Comparison of ENCODE assay signal across 11 cellular contexts in the genomic region with DNA sequence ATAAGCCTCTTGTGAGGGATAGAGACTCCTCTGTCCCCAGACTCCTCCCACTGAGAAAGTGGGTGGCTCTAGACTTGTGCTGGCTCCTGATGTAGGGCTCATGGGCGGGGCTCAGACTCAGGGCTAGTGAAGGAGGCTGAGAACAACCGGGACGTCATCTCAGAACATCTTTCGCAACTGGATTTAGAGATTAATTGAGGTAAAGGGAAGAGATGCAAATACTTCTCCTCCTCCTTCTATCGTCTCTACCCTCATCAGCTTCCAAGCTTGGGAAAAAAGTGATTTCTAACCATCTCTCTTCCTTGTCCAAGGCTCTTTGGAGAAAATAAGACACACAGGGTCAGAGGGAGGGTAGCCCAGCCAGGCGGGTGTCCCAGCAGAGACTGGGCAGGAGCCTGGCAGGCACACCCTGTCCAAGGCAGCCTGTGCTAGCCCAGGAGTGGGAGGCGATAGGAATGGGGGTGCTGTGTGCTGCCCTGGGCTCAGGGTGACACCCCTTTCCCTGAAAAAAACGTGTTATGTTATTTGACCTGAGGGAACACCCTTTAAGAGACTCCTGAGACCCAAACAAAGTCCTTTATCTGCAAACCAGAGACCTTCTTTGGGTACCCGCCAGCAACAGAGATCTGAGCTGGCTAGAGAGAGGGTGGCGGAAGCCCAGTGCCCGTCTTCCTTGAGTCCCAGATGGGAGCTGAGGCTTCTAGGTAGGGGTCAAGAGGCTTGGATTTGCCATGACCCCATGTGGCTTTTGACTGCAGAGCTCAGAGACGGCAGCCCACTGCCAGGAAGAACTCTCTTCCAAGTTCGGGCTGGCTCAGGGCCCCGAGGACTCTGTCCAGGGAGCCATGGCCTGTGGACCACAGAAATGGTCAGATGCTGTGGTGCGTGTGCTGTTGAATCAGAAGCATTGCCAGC.
DNase-seq lines count a peak whose midpoint lies in the region; ATAC-seq lines count a peak whose summit lies in the region.
"Had no signal": no experiment of that assay in that cellular context is flagged by ENCODE, and none has a peak within 500 bp of the region (broad histone marks: within the 10 kb centered on the region; RNA-seq: fewer than 3 reads in every experiment).

No MANE protein-coding gene starts in this region.

- H3K27me3 Mint-ChIP-seq in activated T-cell treated with anti-CD3 and anti-CD28 coated beads, Interleukin-2, amount 50 U/mL, for 72 hours (ENCODE audit: low read depth) = no peaks in the 10 kb centered on the region

- no peak overlapping the region for H3K4me3 ChIP-seq in urinary bladder (ENCODE audit: low read depth, low read length)
- H3K4me3 ChIP-seq: SJCRH30 had no signal

- 43% methylated on average over 15 of the region's 15 CpGs for WGBS in urinary bladder

- no peaks in the 10 kb centered on the region for H3K9me3 Mint-ChIP-seq in activated T-cell treated with anti-CD3 and anti-CD28 coated beads, Interleukin-2, amount 50 U/mL, for 72 hours
- H3K9me3 Mint-ChIP-seq: activated CD4-positive, alpha-beta memory T cell treated with anti-CD3 and anti-CD28 coated beads, Interleukin-2, amount 10 ng/mL, durations not matched to agents 7 days and 5 days had no signal

- H3K36me3 Mint-ChIP-seq in activated T-cell treated with anti-CD3 and anti-CD28 coated beads, Interleukin-2, amount 50 U/mL, for 72 hours (ENCODE audit: insufficient read depth in 2 of 2) = no peaks in the 10 kb centered on the region

- H3K36me3 ChIP-seq in urinary bladder (ENCODE audit: insufficient read depth) = no peaks in the 10 kb centered on the region
- H3K36me3 ChIP-seq: SJCRH30 had no signal

- ATAC-seq in activated T-cell treated with anti-CD3 and anti-CD28 coated beads, Interleukin-2, amount 50 U/mL, for 72 hours (replicated peaks in 1 of 2) = no peak
- ATAC-seq in HG03571 (IDR thresholded peaks at IDR 0.05; ENCODE audit: unreplicated experiment) = no peak

- DNase-seq in NCI-H82 (lab: John Stamatoyannopoulos, UW) (peak; percentile 21), NCI-H82 treated with DMSO at 0.1 percent for 48 hours (lab: John Stamatoyannopoulos, UW; ENCODE audit: unreplicated experiment) (no peak), fibroblast of gingiva (ENCODE audit: low read depth) (peak; percentile 95), mucosa of gallbladder (ENCODE audit: low spot score) (peak; percentile 70)
- DNase-seq in activated T-cell treated with anti-CD3 and anti-CD28 coated beads, Interleukin-2, amount 50 U/mL, for 72 hours = no peak
- no peak for DNase-seq in activated CD4-positive, alpha-beta T cell treated with anti-CD3 and anti-CD28 coated beads for 1 hour
- DNase-seq: activated CD4-positive, alpha-beta memory T cell treated with anti-CD3 and anti-CD28 coated beads, Interleukin-2, amount 10 ng/mL, durations not matched to agents 7 days and 5 days; hippocampal formation; SJCRH30 had no signal

- peak overlapping the region; percentile 66 for H3K27ac ChIP-seq in urinary bladder (ENCODE audit: low read depth)
- H3K27ac ChIP-seq: SJCRH30 had no signal

- H3K4me1 ChIP-seq in urinary bladder (ENCODE audit: insufficient read depth) = no peaks in the 10 kb centered on the region

- no peaks in the 10 kb centered on the region for H3K4me1 Mint-ChIP-seq in activated T-cell treated with anti-CD3 and anti-CD28 coated beads, Interleukin-2, amount 50 U/mL, for 72 hours (ENCODE audit: low read depth)
- H3K4me1 Mint-ChIP-seq: activated CD4-positive, alpha-beta memory T cell treated with anti-CD3 and anti-CD28 coated beads, Interleukin-2, amount 10 ng/mL, durations not matched to agents 7 days and 5 days had no signal

- H3K4me3 Mint-ChIP-seq in activated T-cell treated with anti-CD3 and anti-CD28 coated beads, Interleukin-2, amount 50 U/mL, for 72 hours = no peak overlapping the region
- H3K4me3 Mint-ChIP-seq: activated CD4-positive, alpha-beta memory T cell treated with anti-CD3 and anti-CD28 coated beads, Interleukin-2, amount 10 ng/mL, durations not matched to agents 7 days and 5 days had no signal

- H3K27ac Mint-ChIP-seq in activated T-cell treated with anti-CD3 and anti-CD28 coated beads, Interleukin-2, amount 50 U/mL, for 72 hours = no peak overlapping the region
- H3K27ac Mint-ChIP-seq: activated CD4-positive, alpha-beta memory T cell treated with anti-CD3 and anti-CD28 coated beads, Interleukin-2, amount 10 ng/mL, durations not matched to agents 7 days and 5 days had no signal

Comparison
In these comparisons a context has a peak if more than half of its experiments do, and no peak if none do; other contexts are left out.
1. DNase-seq: peak in NCI-H82 (single experiment), fibroblast of gingiva (single experiment) and mucosa of gallbladder (single experiment); none in NCI-H82 treated with DMSO at 0.1 percent for 48 hours (single experiment), activated T-cell treated with anti-CD3 and anti-CD28 coated beads, Interleukin-2, amount 50 U/mL, for 72 hours (0 of 2) and activated CD4-positive, alpha-beta T cell treated with anti-CD3 and anti-CD28 coated beads for 1 hour (single experiment).